ENCODE assay signal across 15 cellular contexts in the genomic region with DNA sequence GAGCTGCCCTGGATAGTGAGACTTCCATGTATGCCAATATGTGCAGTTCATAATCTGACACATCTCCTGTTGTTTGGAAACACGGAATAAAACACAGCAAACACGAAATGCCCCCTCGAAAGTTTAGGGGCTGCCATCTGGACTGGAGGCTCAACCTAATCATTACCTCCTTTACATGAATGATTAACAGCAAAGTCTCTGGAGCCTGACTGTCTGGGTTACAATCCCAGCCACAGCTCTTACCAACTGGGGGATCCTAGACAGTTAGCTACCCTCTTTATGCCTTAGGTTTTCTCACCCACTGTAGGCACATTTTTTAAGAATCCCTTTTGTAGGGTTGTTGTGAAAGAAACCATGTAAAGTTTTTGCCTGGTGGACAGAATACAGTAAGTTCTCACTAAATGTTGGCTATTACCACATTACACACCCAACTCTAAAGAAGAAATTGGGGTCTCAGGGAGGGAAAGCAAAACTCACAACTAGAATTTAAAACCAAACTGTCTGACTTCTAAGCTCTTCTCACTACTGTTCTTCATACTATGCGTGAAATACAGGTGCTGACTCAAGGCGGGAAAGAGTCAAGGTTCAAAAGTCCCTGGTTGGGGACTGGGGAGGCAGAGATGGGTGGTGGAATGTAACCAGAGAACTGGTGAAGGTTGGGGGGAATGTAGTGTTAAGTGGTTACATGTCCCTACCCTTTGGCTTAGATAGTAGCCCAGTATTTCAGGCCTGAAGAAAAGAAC.
DNase-seq lines count a peak whose midpoint lies in the region; ATAC-seq and TF ChIP-seq lines count a peak whose summit lies in the region.
"Had no signal": no experiment of that assay in that cellular context is flagged by ENCODE, and none has a peak within 500 bp of the region (broad histone marks: within the 10 kb centered on the region; RNA-seq: fewer than 3 reads in every experiment).

No MANE protein-coding gene starts in this region.

- H3K36me3 ChIP-seq in brain microvascular endothelial cell (replicated peaks) = no peaks in the 10 kb centered on the region
- H3K36me3 ChIP-seq: BLaER1 had no signal

- H3K27me3 Mint-ChIP-seq in nephron (ENCODE audit: low read depth) = peaks cover 4% of the 10 kb centered on the region

- no peak overlapping the region for H3K4me3 ChIP-seq in brain microvascular endothelial cell (ENCODE audit: low read depth, low read length)
- H3K4me3 ChIP-seq: A549, BLaER1 had no signal

- no peak for TF ChIP-seq CTCF in nephron (IDR thresholded peaks at IDR 0.05; ENCODE audit: unreplicated experiment in 3 of 3)
- TF ChIP-seq CTCF in brain microvascular endothelial cell (IDR thresholded peaks at IDR 0.05; ENCODE audit: low read depth, low read length, missing control alignments) = no peak

- peak; percentile 68 for ATAC-seq in GM18867 (IDR thresholded peaks at IDR 0.05; ENCODE audit: unreplicated experiment)
- ATAC-seq in GM21381 (IDR thresholded peaks at IDR 0.05; ENCODE audit: unreplicated experiment) = peak; percentile 51
- peak; percentile 68 for ATAC-seq in HG03354 (IDR thresholded peaks at IDR 0.05; ENCODE audit: poor library complexity, severe bottlenecking, unreplicated experiment)
- ATAC-seq in HG02970 (IDR thresholded peaks at IDR 0.05; ENCODE audit: low FRiP score, unreplicated experiment) = no peak
- ATAC-seq: A549; CD8-positive, alpha-beta T cell had no signal

- no peaks in the 10 kb centered on the region for H3K36me3 Mint-ChIP-seq in nephron (ENCODE audit: low read depth)
- H3K36me3 Mint-ChIP-seq: CD8-positive, alpha-beta T cell had no signal

- DNase-seq in T-helper 2 cell (no peak), brain microvascular endothelial cell (no peak)
- DNase-seq: CD8-positive, alpha-beta T cell; NCI-H1105 treated with DMSO at 0.1 percent for 48 hours; NCI-H1694 treated with DMSO at 0.1 percent for 48 hours; NCI-H510A treated with DMSO at 0.1 percent for 48 hours; NCI-H774; SHP77 treated with DMSO at 0.1 percent for 48 hours had no signal

- H3K9me3 Mint-ChIP-seq in nephron = peaks cover 13% of the 10 kb centered on the region
- H3K9me3 Mint-ChIP-seq: CD8-positive, alpha-beta T cell had no signal

- H3K4me3 Mint-ChIP-seq in nephron = no peak overlapping the region
- H3K4me3 Mint-ChIP-seq: CD8-positive, alpha-beta T cell had no signal

- no peaks in the 10 kb centered on the region for H3K27me3 ChIP-seq in brain microvascular endothelial cell (replicated peaks)
- H3K27me3 ChIP-seq: BLaER1 had no signal

- H3K4me1 Mint-ChIP-seq in nephron = no peaks in the 10 kb centered on the region

- no peak overlapping the region for H3K27ac ChIP-seq in brain microvascular endothelial cell
- H3K27ac ChIP-seq: A549, BLaER1 had no signal

- H3K27ac Mint-ChIP-seq in nephron = peak overlapping the region; percentile 37 to 88 (median 69)
- H3K27ac Mint-ChIP-seq: CD8-positive, alpha-beta T cell had no signal

- in situ Hi-C loops in brain microvascular endothelial cell (cut with HindIII; ENCODE audit: low pct_ligation_motif_present, low sequenced_read_pairs) = no loop called here
